In genomic region chr3:9951126-9951525, GRCh38 we compare ENCODE assay signal across 10 cellular contexts. TPM values are rescaled to one million over a fixed set of nuclear protein-coding genes. Genes with fewer than 3 reads are reported as not detected.
DNase-seq lines count a peak whose midpoint lies in the region; FAIRE-seq and TF ChIP-seq lines count a peak whose summit lies in the region.
"Had no signal": no experiment of that assay in that cellular context is flagged by ENCODE, and none has a peak within 500 bp of the region (broad histone marks: within the 10 kb centered on the region; RNA-seq: fewer than 3 reads in every experiment).

No MANE protein-coding gene starts in this region.

- no peaks in the 10 kb centered on the region for H3K79me2 ChIP-seq in Karpas-422 (ENCODE audit: low read length)

- TF ChIP-seq CTCF in endodermal cell (conservative IDR thresholded peaks at IDR 0.05) (no peak), thyroid gland (IDR thresholded peaks at IDR 0.05) (no peak)

- H3K27me3 ChIP-seq in BLaER1 treated with 17β-estradiol and CSF1 and Interleukin-3, amounts not matched to agents 10 nM and 100 nM = no peaks in the 10 kb centered on the region
- H3K27me3 ChIP-seq in Karpas-422 (ENCODE audit: low read length) = no peaks in the 10 kb centered on the region
- no peaks in the 10 kb centered on the region for H3K27me3 ChIP-seq in endodermal cell (ENCODE audit: control insufficient read depth, insufficient read depth, low read length, poor library complexity, severe bottlenecking)
- H3K27me3 ChIP-seq in thyroid gland = no peaks in the 10 kb centered on the region

- no peak overlapping the region for H2AFZ ChIP-seq in Karpas-422 (ENCODE audit: low read length)

- peak overlapping the region in 7 of 11 experiments; percentile 27 to 57 (median 48); a peak in 9 of 22 replicates for H3K27ac ChIP-seq in BLaER1 treated with 17β-estradiol and CSF1 and Interleukin-3, amounts not matched to agents 10 nM and 100 nM
- H3K27ac ChIP-seq in Karpas-422 (ENCODE audit: low read length) (no peak overlapping the region), endodermal cell (ENCODE audit: low read depth, low read length) (no peak overlapping the region), thyroid gland (no peak overlapping the region)
- H3K27ac ChIP-seq: neutrophil had no signal

- H3K27ac Mint-ChIP-seq in endodermal cell = no peak overlapping the region

- no peaks in the 10 kb centered on the region for H3K9me2 ChIP-seq in Karpas-422 (replicated peaks; ENCODE audit: insufficient read depth, low read length)

- H3K9me3 Mint-ChIP-seq in endodermal cell = no peaks in the 10 kb centered on the region

- peaks cover 6 to 36% (median 17%) of the 10 kb centered on the region in 11 experiments; a peak in 18 of 22 replicates for H3K36me3 ChIP-seq in BLaER1 treated with 17β-estradiol and CSF1 and Interleukin-3, amounts not matched to agents 10 nM and 100 nM
- H3K36me3 ChIP-seq in Karpas-422 (ENCODE audit: insufficient read depth, low read length) (no peaks in the 10 kb centered on the region), endodermal cell (ENCODE audit: control insufficient read depth, insufficient read depth, low read length) (no peaks in the 10 kb centered on the region), thyroid gland (no peaks in the 10 kb centered on the region)
- H3K36me3 ChIP-seq: neutrophil had no signal

- peak overlapping the region; percentile 69 to 84 (median 75); a peak in 19 of 20 replicates for H3K4me3 ChIP-seq in BLaER1 treated with 17β-estradiol and CSF1 and Interleukin-3, amounts not matched to agents 10 nM and 100 nM
- H3K4me3 ChIP-seq in Karpas-422 (ENCODE audit: low read length) (peak overlapping the region; percentile 93), endodermal cell (ENCODE audit: low read length) (no peak overlapping the region), thyroid gland (replicated peaks in 1 of 3) (no peak overlapping the region)

- DNase-seq in GM19240 (ENCODE audit: insufficient read length, low spot score) = peak; percentile 59
- no peak for DNase-seq in Karpas-422
- no peak for DNase-seq in endodermal cell
- DNase-seq in SK-N-DZ (ENCODE audit: low spot score) = no peak
- no peak for DNase-seq in thyroid gland
- DNase-seq in NCI-H774 (lab: John Stamatoyannopoulos, UW) = no peak
- no peak for DNase-seq in GM12892 (ENCODE audit: insufficient read length)
- DNase-seq: DMS 273 treated with DMSO at 0.1 percent for 48 hours had no signal

- H3K4me1 Mint-ChIP-seq in endodermal cell = peaks cover 13% of the 10 kb centered on the region

- H4K20me1 ChIP-seq in BLaER1 treated with 17β-estradiol and CSF1 and Interleukin-3, amounts not matched to agents 10 nM and 100 nM = peaks cover 0 to 31% (median 0%) of the 10 kb centered on the region in 11 experiments; a peak in 3 of 22 replicates
- H4K20me1 ChIP-seq in Karpas-422 (ENCODE audit: insufficient read depth, low read depth, low read length) = no peaks in the 10 kb centered on the region

- H3K9ac ChIP-seq in BLaER1 treated with 17β-estradiol and CSF1 and Interleukin-3, amounts not matched to agents 10 nM and 100 nM = peak overlapping the region; percentile 61 to 81 (median 74); a peak in 20 of 22 replicates
- H3K9ac ChIP-seq in Karpas-422 (ENCODE audit: low read length) (peak overlapping the region; percentile 78), endodermal cell (ENCODE audit: extremely low read depth, low read length, poor library complexity, severe bottlenecking) (no peak overlapping the region)

- H3K4me1 ChIP-seq in BLaER1 treated with 17β-estradiol and CSF1 and Interleukin-3, amounts not matched to agents 10 nM and 100 nM = peaks cover 28 to 59% (median 44%) of the 10 kb centered on the region in 10 experiments
- H3K4me1 ChIP-seq in Karpas-422 (ENCODE audit: low read length) (peaks cover 13% of the 10 kb centered on the region), endodermal cell (ENCODE audit: control insufficient read depth, insufficient read depth, low read length) (no peaks in the 10 kb centered on the region), thyroid gland (peaks cover 24 to 42% of the 10 kb centered on the region in 2 donors)

- peaks cover 19% of the 10 kb centered on the region for H3K27me3 Mint-ChIP-seq in endodermal cell (ENCODE audit: insufficient read depth)

- 62 to 66% methylated on average over 6 to 7 of the region's 7 CpGs for WGBS in endodermal cell (ENCODE audit: insufficient coverage in 1 of 2, insufficient read length in 1 of 2), 2 experiments
- WGBS in thyroid gland, 2 donors = 41 to 57% methylated on average over 7 of the region's 7 CpGs

- peak overlapping the region; percentile 82 to 100 (median 98) for H3K4me2 ChIP-seq in BLaER1 treated with 17β-estradiol and CSF1 and Interleukin-3, amounts not matched to agents 10 nM and 100 nM
- H3K4me2 ChIP-seq in Karpas-422 (ENCODE audit: low read depth, low read length, poor library complexity, severe bottlenecking) = peak overlapping the region; percentile 93

- FAIRE-seq in GM12892 (lab: Jason Lieb, UNC) = no peak

- peaks cover 0 to 4% (median 0%) of the 10 kb centered on the region in 11 experiments; a peak in 1 of 22 replicates for H3K9me3 ChIP-seq in BLaER1 treated with 17β-estradiol and CSF1 and Interleukin-3, amounts not matched to agents 10 nM and 100 nM (replicated peaks in 1 of 11)
- H3K9me3 ChIP-seq in Karpas-422 (ENCODE audit: low read length) (no peaks in the 10 kb centered on the region), endodermal cell (ENCODE audit: control insufficient read depth, low read length) (no peaks in the 10 kb centered on the region), thyroid gland (no peaks in the 10 kb centered on the region)
- H3K9me3 ChIP-seq: neutrophil had no signal

- TF ChIP-seq POLR2A in thyroid gland (IDR thresholded peaks at IDR 0.05) = no peak
- TF ChIP-seq POLR2A in GM12892 (IDR thresholded peaks at IDR 0.05; ENCODE audit: low read depth, low read length) = no peak; the same call in 1 of the 2 replicates

- intact Hi-C loops in thyroid gland (cut with DNase I) = no loop called here

- H3K36me3 Mint-ChIP-seq in endodermal cell (ENCODE audit: low read depth) = peaks cover 4% of the 10 kb centered on the region

- H3K4me3 Mint-ChIP-seq in endodermal cell = peak overlapping the region; percentile 62

RNA-seq across cellular contexts. Expression of gene PRRT3, which starts 1.1 kb away (rescaled TPM):
- 1.0 and 2.1 TPM in 2 replicates for total RNA-seq in Karpas-422 (2014; rRNA removed; shearing (Covaris generic); ENCODE audit: low replicate concordance)
- total RNA-seq in endodermal cell (10 to 100 TPM in 1 of 2 donors, 1 to 10 TPM in 1; 7.4 to 11.3 TPM), thyroid gland (1 to 10 TPM; 2.8 to 8.5 (median 6.6) TPM)
- polyA plus RNA-seq in endodermal cell (2013, experiment 1 of 2) = 6.6 TPM
- polyA plus RNA-seq in endodermal cell (2013, experiment 2 of 2) = 5.5 TPM
- polyA plus RNA-seq in SK-N-DZ (2014; cell fraction: cytosol; rRNA removed) = 3.3 and 3.7 TPM in 2 replicates
- polyA plus RNA-seq in SK-N-DZ (2014; cell fraction: nucleus; rRNA removed) = 2.7 and 3.1 TPM in 2 replicates
- 6.7 TPM for polyA plus RNA-seq in GM12892 (2012; ENCODE audit: missing spikeins)

RNA-seq across cellular contexts. Expression of gene CRELD1, which starts 17.5 kb away (rescaled TPM):
- 5.6 and 33.7 TPM in 2 replicates for total RNA-seq in Karpas-422 (2014; rRNA removed; shearing (Covaris generic); ENCODE audit: low replicate concordance)
- 10 to 100 TPM; 35.7 to 43.2 TPM for total RNA-seq in endodermal cell
- polyA plus RNA-seq in endodermal cell (2013, experiment 1 of 2) = 36.2 TPM
- 33.2 TPM for polyA plus RNA-seq in endodermal cell (2013, experiment 2 of 2)
- polyA plus RNA-seq in SK-N-DZ (2014; cell fraction: cytosol; rRNA removed) = 56.5 and 59.8 TPM in 2 replicates
- 183 and 206 TPM in 2 replicates for polyA plus RNA-seq in SK-N-DZ (2014; cell fraction: nucleus; rRNA removed)
- total RNA-seq in thyroid gland = 100 to 1,000 TPM in 2 of 4 donors, 10 to 100 TPM in 2; 57.3 to 192 (median 96.7) TPM
- 16.0 TPM for polyA plus RNA-seq in GM12892 (2012; ENCODE audit: missing spikeins)

RNA-seq across cellular contexts. Expression of gene IL17RC, which starts 34.2 kb away (rescaled TPM):
- 0.54 and 2.5 TPM in 2 replicates for total RNA-seq in Karpas-422 (2014; rRNA removed; shearing (Covaris generic); ENCODE audit: low replicate concordance)
- total RNA-seq in endodermal cell (10 to 100 TPM; 15.7 to 19.0 TPM), thyroid gland (10 to 100 TPM; 64.2 to 70.2 (median 68.0) TPM)
- polyA plus RNA-seq in endodermal cell (2013, experiment 1 of 2) = 10.4 TPM
- 11.9 TPM for polyA plus RNA-seq in endodermal cell (2013, experiment 2 of 2)
- 6.8 and 14.1 TPM in 2 replicates for polyA plus RNA-seq in SK-N-DZ (2014; cell fraction: cytosol; rRNA removed)
- 16.6 and 18.1 TPM in 2 replicates for polyA plus RNA-seq in SK-N-DZ (2014; cell fraction: nucleus; rRNA removed)
- 0.59 TPM for polyA plus RNA-seq in GM12892 (2012; ENCODE audit: missing spikeins)

RNA-seq across cellular contexts. Expression of gene EMC3, which starts 35.5 kb away (rescaled TPM):
- 26.9 and 50.1 TPM in 2 replicates for total RNA-seq in Karpas-422 (2014; rRNA removed; shearing (Covaris generic); ENCODE audit: low replicate concordance)
- total RNA-seq in endodermal cell (10 to 100 TPM; 35.6 to 45.3 TPM), thyroid gland (100 to 1,000 TPM in 2 of 4 donors, 10 to 100 TPM in 2; 53.1 to 160 (median 117) TPM)
- 67.0 TPM for polyA plus RNA-seq in endodermal cell (2013, experiment 1 of 2)
- polyA plus RNA-seq in endodermal cell (2013, experiment 2 of 2) = 56.8 TPM
- polyA plus RNA-seq in SK-N-DZ (2014; cell fraction: cytosol; rRNA removed) = 178 and 202 TPM in 2 replicates
- 54.3 and 81.4 TPM in 2 replicates for polyA plus RNA-seq in SK-N-DZ (2014; cell fraction: nucleus; rRNA removed)
- 41.1 TPM for polyA plus RNA-seq in GM12892 (2012; ENCODE audit: missing spikeins)

RNA-seq across cellular contexts. Expression of gene IL17RE, which starts 48.5 kb away (rescaled TPM):
- not detected in 2 replicates for total RNA-seq in Karpas-422 (2014; rRNA removed; shearing (Covaris generic); ENCODE audit: low replicate concordance)
- total RNA-seq in endodermal cell (1 to 10 TPM; 1.2 to 1.6 TPM), thyroid gland (1 to 10 TPM; 3.7 to 8.1 (median 6.7) TPM)
- polyA plus RNA-seq in endodermal cell (2013, experiment 1 of 2) = 0.85 TPM
- polyA plus RNA-seq in endodermal cell (2013, experiment 2 of 2) = 0.75 TPM
- polyA plus RNA-seq in SK-N-DZ (2014; cell fraction: cytosol; rRNA removed) = 1.5 and 3.4 TPM in 2 replicates
- 6.8 and 7.4 TPM in 2 replicates for polyA plus RNA-seq in SK-N-DZ (2014; cell fraction: nucleus; rRNA removed)
- polyA plus RNA-seq in GM12892 (2012; ENCODE audit: missing spikeins) = 0.17 TPM

Comparison
In these comparisons a context has a peak if more than half of its experiments do, and no peak if none do; other contexts are left out.
1. H3K27ac ChIP-seq: peak in BLaER1 treated with 17β-estradiol and CSF1 and Interleukin-3, amounts not matched to agents 10 nM and 100 nM (7 of 11); none in Karpas-422 (single experiment), endodermal cell (single experiment) and thyroid gland (0 of 3).
2. H3K4me3 ChIP-seq: peak in BLaER1 treated with 17β-estradiol and CSF1 and Interleukin-3, amounts not matched to agents 10 nM and 100 nM (10 of 10) and Karpas-422 (single experiment); none in endodermal cell (single experiment) and thyroid gland (0 of 3).